In the genomic region with DNA sequence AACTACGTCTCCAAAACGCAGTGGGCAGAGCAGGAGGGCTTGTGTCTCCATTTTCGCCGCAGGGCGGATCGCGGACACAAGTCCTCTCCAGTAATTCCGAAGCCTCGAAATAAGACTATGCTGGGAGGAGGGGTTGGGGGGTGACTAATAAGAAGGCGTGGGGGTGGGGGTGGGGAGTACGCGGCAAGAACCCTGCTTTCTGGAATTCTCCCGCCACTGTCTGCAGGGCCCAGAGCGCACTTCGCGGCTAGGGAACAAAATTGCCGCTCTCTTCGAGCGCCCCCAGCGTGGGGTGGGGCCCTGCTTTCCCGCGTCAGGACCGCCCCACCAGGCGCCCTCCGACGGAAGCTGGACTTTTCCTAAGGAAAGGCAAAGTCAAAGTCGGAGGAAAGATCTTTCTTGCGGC, we compare ENCODE assay signal across 10 cellular contexts. TPM values are rescaled to one million over a fixed set of nuclear protein-coding genes. Genes with fewer than 3 reads are reported as not detected.
DNase-seq lines count a peak whose midpoint lies in the region; ATAC-seq, FAIRE-seq and TF ChIP-seq lines count a peak whose summit lies in the region.
"Had no signal": no experiment of that assay in that cellular context is flagged by ENCODE, and none has a peak within 500 bp of the region (broad histone marks: within the 10 kb centered on the region; RNA-seq: fewer than 3 reads in every experiment).

No MANE protein-coding gene starts in this region.

- peak overlapping the region in 8 of 10 donors; percentile 3 to 87 (median 64) for H3K4me3 Mint-ChIP-seq in naive thymus-derived CD8-positive, alpha-beta T cell

- peaks cover 24 to 42% (median 41%) of the 10 kb centered on the region in 4 donors for H3K4me1 Mint-ChIP-seq in naive thymus-derived CD8-positive, alpha-beta T cell

- DNase-seq in stimulated activated CD4-positive, alpha-beta T cell treated with anti-CD3 and anti-CD28 coated beads, Interleukin-12 subunit alpha, Interleukin-12 subunit beta, amount 100 ng/mL, for 4 hours, result peak; percentile 8
- DNase-seq in stimulated activated CD4-positive, alpha-beta T cell treated with anti-CD3 and anti-CD28 coated beads, Interleukin-1b, Interleukin-23, amount 100 ng/mL, for 48 hours, result no peak
- DNase-seq in epithelial cell of proximal tubule (ENCODE audit: low read depth) (no peak), MV-4-11 (lab: John Stamatoyannopoulos, UW) (no peak), frontal cortex (ENCODE audit: low spot score in 2 of 2) (no peak), germinal center (ENCODE audit: low spot score) (no peak)
- no peak for DNase-seq in naive thymus-derived CD8-positive, alpha-beta T cell
- DNase-seq: DMS153; effector CD8-positive, alpha-beta T cell had no signal

- H3K4me3 ChIP-seq in epithelial cell of proximal tubule (ENCODE audit: low read depth, low read length), result peak overlapping the region; percentile 44

- TF ChIP-seq CTCF in epithelial cell of proximal tubule (conservative IDR thresholded peaks at IDR 0.05; ENCODE audit: low read depth, low read length), result no peak

- no peak overlapping the region for H3K27ac Mint-ChIP-seq in naive thymus-derived CD8-positive, alpha-beta T cell

- peaks cover 0 to 3% (median 0%) of the 10 kb centered on the region in 9 donors for H3K9me3 Mint-ChIP-seq in naive thymus-derived CD8-positive, alpha-beta T cell

- POLR2A ChIA-PET in naive thymus-derived CD8-positive, alpha-beta T cell (lab: Charles Lee), result no interaction called here

- no peak for ATAC-seq in naive thymus-derived CD8-positive, alpha-beta T cell
- ATAC-seq in GM18868 (IDR thresholded peaks at IDR 0.05; ENCODE audit: unreplicated experiment), result no peak

- peaks cover 0 to 12% (median 7%) of the 10 kb centered on the region in 3 donors for H3K36me3 Mint-ChIP-seq in naive thymus-derived CD8-positive, alpha-beta T cell

- peaks cover 49 to 77% (median 70%) of the 10 kb centered on the region in 5 donors for H3K27me3 Mint-ChIP-seq in naive thymus-derived CD8-positive, alpha-beta T cell

- no peak for FAIRE-seq in frontal cortex (lab: Jason Lieb, UNC)

RNA-seq across cellular contexts. Expression of gene NR4A2, which starts 12.0 kb away (rescaled TPM):
- total RNA-seq in epithelial cell of proximal tubule (0.06 TPM in 1 of 2 replicates, not detected in the other), frontal cortex (15.1 TPM)
- 1 to 10 TPM; 1.8 to 2.8 TPM for total RNA-seq in naive thymus-derived CD8-positive, alpha-beta T cell
- 10 to 100 TPM in 2 of 3 donors, 1 to 10 TPM in 1; 4.8 to 20.1 (median 11.4) TPM for polyA plus RNA-seq in naive thymus-derived CD8-positive, alpha-beta T cell
